Comparison of ENCODE assay signal across 21 cellular contexts in genomic region chrX:68847172-68847571, GRCh38.
"Had no signal": no experiment of that assay in that cellular context is flagged by ENCODE, and none has a peak within 500 bp of the region (broad histone marks: within the 10 kb centered on the region; RNA-seq: fewer than 3 reads in every experiment).

No MANE protein-coding gene starts in this region.

- H3K4me1 ChIP-seq: psoas muscle had no signal

- H3K9me3 ChIP-seq: lower lobe of right lung, ovary, psoas muscle, thyroid gland, upper lobe of right lung had no signal

- DNase-seq: activated CD4-positive, alpha-beta T cell treated with anti-CD3 and anti-CD28 coated beads, Interleukin-2, amount 10 ng/mL, durations not matched to agents 7 days and 5 days; activated CD4-positive, CD25-positive, alpha-beta regulatory T cell treated with anti-CD3 and anti-CD28 coated beads, Interleukin-2, amount 50 U/mL, for 72 hours; activated CD8-positive, alpha-beta memory T cell treated with anti-CD3 and anti-CD28 coated beads, Interleukin-2, amount 10 ng/mL, durations not matched to agents 7 days and 5 days; activated CD8-positive, alpha-beta T cell treated with anti-CD3 and anti-CD28 coated beads for 36 hours; activated effector memory CD4-positive, alpha-beta T cell treated with anti-CD3 and anti-CD28 coated beads, Interleukin-2, amount 50 U/mL, for 16 hours; activated naive CD4-positive, alpha-beta T cell treated with anti-CD3 and anti-CD28 coated beads, Interleukin-2, amount 50 U/mL, for 16 hours; activated naive CD8-positive, alpha-beta T cell treated with anti-CD3 and anti-CD28 coated beads, Interleukin-2, amount 50 U/mL, for 24 hours; activated T-cell treated with anti-CD3 and anti-CD28 coated beads for 4 hours; cortex of kidney; foreskin keratinocyte; lower lobe of right lung; naive B cell; ovary; psoas muscle; right cardiac atrium; stimulated activated CD4-positive, alpha-beta T cell treated with anti-CD3 and anti-CD28 coated beads, Interleukin-12 subunit alpha, Interleukin-12 subunit beta, amount 100 ng/mL, for 4 hours; stimulated activated CD4-positive, alpha-beta T cell treated with anti-CD3 and anti-CD28 coated beads, Interleukin-4, amount 100 ng/mL, for 4 hours; thyroid gland; upper lobe of right lung had no signal

- H3K36me3 ChIP-seq: cardiac muscle cell, ovary, thyroid gland, upper lobe of right lung had no signal

- H3K27me3 ChIP-seq: cardiac muscle cell, foreskin keratinocyte, ovary, thyroid gland, upper lobe of right lung had no signal

- ATAC-seq: activated CD8-positive, alpha-beta memory T cell treated with anti-CD3 and anti-CD28 coated beads, Interleukin-2, amount 10 ng/mL, durations not matched to agents 7 days and 5 days; activated CD8-positive, alpha-beta T cell treated with anti-CD3 and anti-CD28 coated beads for 36 hours; activated naive CD8-positive, alpha-beta T cell treated with anti-CD3 and anti-CD28 coated beads, Interleukin-2, amount 50 U/mL, for 24 hours; foreskin keratinocyte; lower lobe of right lung; right cardiac atrium; upper lobe of right lung had no signal

- H3K27ac ChIP-seq: cardiac muscle cell, foreskin keratinocyte, lower lobe of right lung, ovary, psoas muscle, thyroid gland, upper lobe of right lung, VCaP had no signal

- H3K4me3 ChIP-seq: cardiac muscle cell, lower lobe of right lung, ovary, psoas muscle, thyroid gland, upper lobe of right lung had no signal
